Comparison of ENCODE assay signal across 23 cellular contexts in genomic region chr11:66131937-66132632, GRCh38.
DNase-seq lines count a peak whose midpoint lies in the region; ATAC-seq and TF ChIP-seq lines count a peak whose summit lies in the region.
"Had no signal": no experiment of that assay in that cellular context is flagged by ENCODE, and none has a peak within 500 bp of the region (broad histone marks: within the 10 kb centered on the region; RNA-seq: fewer than 3 reads in every experiment).

No MANE protein-coding gene starts in this region.

- peaks cover 0 to 7% (median 0%) of the 10 kb centered on the region in 3 donors for H3K36me3 Mint-ChIP-seq in CD8-positive, alpha-beta memory T cell
- peaks cover 7% of the 10 kb centered on the region for H3K36me3 Mint-ChIP-seq in effector memory CD8-positive, alpha-beta T cell (ENCODE audit: insufficient read depth)

- H3K27me3 Mint-ChIP-seq in CD8-positive, alpha-beta memory T cell = peaks cover 0 to 1% of the 10 kb centered on the region in 2 donors
- no peaks in the 10 kb centered on the region for H3K27me3 Mint-ChIP-seq in effector memory CD8-positive, alpha-beta T cell

- H3K4me3 Mint-ChIP-seq in CD8-positive, alpha-beta memory T cell = no peak overlapping the region
- no peak overlapping the region for H3K4me3 Mint-ChIP-seq in effector memory CD8-positive, alpha-beta T cell

- CTCF ChIA-PET in CD8-positive, alpha-beta memory T cell (lab: Charles Lee) = interaction anchor here (6.6 kb wide), 1 partner anchor 63 kb away, joined by 76 read pairs; the partner anchor contains the start of gene PACS1
- CTCF ChIA-PET in OCI-LY7 (lab: Charles Lee; ENCODE audit: unreplicated experiment) = no interaction called here

- H3K27ac Mint-ChIP-seq in CD8-positive, alpha-beta memory T cell = peak overlapping the region in 7 of 8 donors; percentile 44 to 96 (median 71)
- H3K27ac Mint-ChIP-seq in effector memory CD8-positive, alpha-beta T cell = peak overlapping the region; percentile 63 to 72

- H3K79me2 ChIP-seq in OCI-LY7 (ENCODE audit: insufficient read depth, low read depth, low read length) = peaks cover 20% of the 10 kb centered on the region; the same call in 1 of the 2 replicates

- no peaks in the 10 kb centered on the region for H3K9me3 Mint-ChIP-seq in CD8-positive, alpha-beta memory T cell
- H3K9me3 Mint-ChIP-seq in effector memory CD8-positive, alpha-beta T cell = no peaks in the 10 kb centered on the region

- POLR2A ChIA-PET in CD8-positive, alpha-beta memory T cell (lab: Charles Lee) = no interaction called here
- POLR2A ChIA-PET in OCI-LY7 (lab: Charles Lee) = no interaction called here

- TF ChIP-seq CTCF in OCI-LY7 (conservative IDR thresholded peaks at IDR 0.05; ENCODE audit: low read length) (no peak), mucosa of descending colon (IDR thresholded peaks at IDR 0.05) (no peak)

- no peaks in the 10 kb centered on the region for H3K9me3 ChIP-seq in CD8-positive, alpha-beta memory T cell (ENCODE audit: low read length)
- H3K9me3 ChIP-seq in OCI-LY7 (ENCODE audit: low read length) (no peaks in the 10 kb centered on the region), mucosa of descending colon (no peaks in the 10 kb centered on the region)
- H3K9me3 ChIP-seq: heart right ventricle had no signal

- H3K4me1 ChIP-seq in CD8-positive, alpha-beta memory T cell (ENCODE audit: insufficient read depth, low read length) = peaks cover 30% of the 10 kb centered on the region
- peaks cover 80% of the 10 kb centered on the region for H3K4me1 ChIP-seq in OCI-LY7 (ENCODE audit: insufficient read depth, low read length, poor library complexity, severe bottlenecking)
- H3K4me1 ChIP-seq in mucosa of descending colon (ENCODE audit: low read depth) = no peaks in the 10 kb centered on the region

- no peak overlapping the region for H3K4me3 ChIP-seq in CD8-positive, alpha-beta memory T cell (ENCODE audit: low read length)
- H3K4me3 ChIP-seq in OCI-LY7 (ENCODE audit: low read depth, low read length, poor library complexity, severe bottlenecking) (peak overlapping the region; percentile 20), mucosa of descending colon (no peak overlapping the region)
- H3K4me3 ChIP-seq: GM23248, heart right ventricle, smooth muscle cell had no signal

- peak overlapping the region; percentile 72 for H3K4me2 ChIP-seq in OCI-LY7 (ENCODE audit: low read length)
- H3K4me2 ChIP-seq: smooth muscle cell had no signal

- no peaks in the 10 kb centered on the region for H3K27me3 ChIP-seq in CD8-positive, alpha-beta memory T cell (ENCODE audit: insufficient read depth, low read length, poor library complexity, severe bottlenecking)
- H3K27me3 ChIP-seq: heart right ventricle had no signal

- no peaks in the 10 kb centered on the region for H3K36me3 ChIP-seq in CD8-positive, alpha-beta memory T cell (ENCODE audit: insufficient read depth, low read length)
- H3K36me3 ChIP-seq in OCI-LY7 (ENCODE audit: insufficient read depth, low read length) (no peaks in the 10 kb centered on the region), mucosa of descending colon (ENCODE audit: low read depth) (no peaks in the 10 kb centered on the region)
- H3K36me3 ChIP-seq: heart right ventricle had no signal

- intact Hi-C loops in OCI-LY7 (cut with micrococcal nuclease; ENCODE audit: unreplicated experiment) = loop anchor here (5.0 kb wide), 2 partner anchors 130 to 245 kb away; partner anchors contain the start of genes BANF1, EIF1AD and FIBP
- intact Hi-C loops in mucosa of descending colon (cut with DNase I, micrococcal nuclease) = no loop called here

- DNase-seq in NCI-H82 (lab: John Stamatoyannopoulos, UW) = peak; percentile 56
- DNase-seq in NCI-H82 treated with DMSO at 0.1 percent for 48 hours (lab: John Stamatoyannopoulos, UW; ENCODE audit: unreplicated experiment) = no peak
- no peak for DNase-seq in CD8-positive, alpha-beta memory T cell
- DNase-seq in OCI-LY7 (ENCODE audit: low spot score) = peak; percentile 34
- DNase-seq in effector memory CD8-positive, alpha-beta T cell = no peak
- DNase-seq in nucleus accumbens (lab: John Stamatoyannopoulos, UW) = no peak
- DNase-seq in ureter (ENCODE audit: low spot score) = no peak
- DNase-seq in mucosa of descending colon = no peak
- DNase-seq: 8988T; activated CD4-positive, alpha-beta T cell treated with anti-CD3 and anti-CD28 coated beads for 4 hours; activated gamma-delta T cell; AML-193; anterior cingulate cortex; Calu3; EL; GM23248; heart right ventricle; midbrain; NCI-H1436; stimulated activated CD4-positive, alpha-beta T cell treated with anti-CD3 and anti-CD28 coated beads, Interleukin-4, amount 100 ng/mL, for 24 hours had no signal

- no peak overlapping the region for H2AFZ ChIP-seq in OCI-LY7 (ENCODE audit: low read length)
- H2AFZ ChIP-seq: GM23248 had no signal

- no peak overlapping the region for H3K27ac ChIP-seq in CD8-positive, alpha-beta memory T cell (ENCODE audit: low read depth, low read length)
- H3K27ac ChIP-seq in OCI-LY7 (ENCODE audit: low read depth, low read length, poor library complexity, severe bottlenecking) = peak overlapping the region; percentile 68
- H3K27ac ChIP-seq: GM23248, heart right ventricle had no signal

- no peak for ATAC-seq in effector memory CD8-positive, alpha-beta T cell (replicated peaks)
- no peak for ATAC-seq in mucosa of descending colon
- ATAC-seq: heart right ventricle, left lobe of liver, SK-N-SH treated with all-trans-retinoic acid at 6 μM for 48 hours had no signal

- no peaks in the 10 kb centered on the region for H3K9me2 ChIP-seq in OCI-LY7 (ENCODE audit: insufficient read depth, low read length)

- no peaks in the 10 kb centered on the region for H4K20me1 ChIP-seq in OCI-LY7 (ENCODE audit: insufficient read depth, low read length)

- peaks cover 61 to 77% (median 76%) of the 10 kb centered on the region in 3 donors for H3K4me1 Mint-ChIP-seq in CD8-positive, alpha-beta memory T cell
- H3K4me1 Mint-ChIP-seq in effector memory CD8-positive, alpha-beta T cell (ENCODE audit: low read depth in 2 of 2) = peaks cover 28 to 48% of the 10 kb centered on the region in 2 donors

- BruUV-seq in OCI-LY7 (replicated peaks; lab: Mats Ljungman, UMichigan) = no TSS peak

Comparison
In these comparisons a context has a peak if more than half of its experiments do, and no peak if none do; other contexts are left out.
1. DNase-seq: peak in NCI-H82 (single experiment) and OCI-LY7 (single experiment); none in NCI-H82 treated with DMSO at 0.1 percent for 48 hours (single experiment), CD8-positive, alpha-beta memory T cell (0 of 5), effector memory CD8-positive, alpha-beta T cell (0 of 3), nucleus accumbens (0 of 56), ureter (single experiment) and mucosa of descending colon (0 of 3).